10 cellular contexts compared by ENCODE assay signal in genomic region chr19:55210120-55210493, GRCh38. TPM values are rescaled to one million over a fixed set of nuclear protein-coding genes. Genes with fewer than 3 reads are reported as not detected.
A peak's percentile ranks its signal among the peaks of the same experiment; 100 is the strongest.
DNase-seq lines count a peak whose midpoint lies in the region; ATAC-seq and TF ChIP-seq lines count a peak whose summit lies in the region.
"Had no signal": no experiment of that assay in that cellular context is flagged by ENCODE, and none has a peak within 500 bp of the region (broad histone marks: within the 10 kb centered on the region; RNA-seq: fewer than 3 reads in every experiment).

No MANE protein-coding gene starts in this region.

- H3K27me3 Mint-ChIP-seq in glutamatergic neuron (ENCODE audit: unreplicated experiment): peaks cover 12% of the 10 kb centered on the region

- H3K27me3 ChIP-seq in right cardiac atrium (ENCODE audit: control insufficient read depth, insufficient read depth): no peaks in the 10 kb centered on the region

- peaks cover 2% of the 10 kb centered on the region for H3K9me3 ChIP-seq in right cardiac atrium (ENCODE audit: control insufficient read depth, low read length)

- WGBS in right cardiac atrium: 48% methylated on average over 4 of the region's 4 CpGs

- TF ChIP-seq POLR2A in erythroblast (IDR thresholded peaks at IDR 0.05; ENCODE audit: low read length): no peak

- H3K4me1 Mint-ChIP-seq in glutamatergic neuron (ENCODE audit: low read depth, unreplicated experiment): peaks cover 8% of the 10 kb centered on the region

- DNase-seq in left ventricle myocardium superior (no peak), right cardiac atrium (no peak), glutamatergic neuron (no peak), erythroblast (lab: John Stamatoyannopoulos, UW) (no peak), activated gamma-delta T cell treated with Interleukin-2 at 50 U/mL for 16 hours (no peak), NK-92 (lab: John Stamatoyannopoulos, UW; ENCODE audit: unreplicated experiment) (no peak)
- DNase-seq: DMS79, NCI-H1694 had no signal

- H3K4me3 Mint-ChIP-seq in glutamatergic neuron (ENCODE audit: unreplicated experiment): peak overlapping the region; percentile 59

- no peak overlapping the region for H3K27ac Mint-ChIP-seq in glutamatergic neuron (ENCODE audit: unreplicated experiment)

- H3K4me3 ChIP-seq in right cardiac atrium (ENCODE audit: low read length): no peak overlapping the region

- TF ChIP-seq CTCF in glutamatergic neuron (IDR thresholded peaks at IDR 0.05; ENCODE audit: partially characterized antibody, unreplicated experiment): no peak

- ATAC-seq in left ventricle myocardium superior (peak; percentile 67), right cardiac atrium (no peak), SK-N-SH treated with all-trans-retinoic acid at 6 μM for 48 hours (peak; percentile 69), GM21619 (IDR thresholded peaks at IDR 0.05; ENCODE audit: unreplicated experiment) (no peak)

- peaks cover 9% of the 10 kb centered on the region for H3K9me3 Mint-ChIP-seq in glutamatergic neuron (ENCODE audit: unreplicated experiment)

- H3K36me3 Mint-ChIP-seq in glutamatergic neuron (ENCODE audit: unreplicated experiment): no peaks in the 10 kb centered on the region

- intact Hi-C loops in left ventricle myocardium superior (cut with micrococcal nuclease) (no loop called here), right cardiac atrium (cut with DNase I) (no loop called here)

- peaks cover 4% of the 10 kb centered on the region for H3K4me1 ChIP-seq in right cardiac atrium (ENCODE audit: control insufficient read depth, insufficient read depth, low read length)

- H3K27ac ChIP-seq in right cardiac atrium (ENCODE audit: low read length): no peak overlapping the region

TF ChIP-seq in SK-N-SH treated with all-trans-retinoic acid at 6 μM for 48 hours, 23 proteins besides CTCF, POLR2A, EP300 and RAD21:
- peak; percentile 30; the same call in 1 of the 2 replicates for TF ChIP-seq ISL1 (CRISPR knock-in tag; IDR thresholded peaks at IDR 0.05)
- no peak for TF ChIP-seq ESRRG (CRISPR knock-in tag; IDR thresholded peaks at IDR 0.05)

RNA-seq across cellular contexts. Expression of gene PTPRH, which starts 0.8 kb away (rescaled TPM):
- total RNA-seq in left ventricle myocardium superior: 0.47 TPM
- total RNA-seq in right cardiac atrium: 1 to 10 TPM in 2 of 4 donors, under 1 TPM in 2; 0.14 to 3.1 (median 0.75) TPM
- polyA plus RNA-seq in right cardiac atrium: 0.72 TPM
- total RNA-seq in glutamatergic neuron (ENCODE audit: unreplicated experiment): 7.4 TPM

RNA-seq across cellular contexts. Expression of gene TMEM86B, which starts 18.5 kb away (rescaled TPM):
- total RNA-seq in left ventricle myocardium superior: 1.9 TPM
- 1 to 10 TPM in 3 of 4 donors, under 1 TPM in 1; 0.80 to 2.1 (median 1.3) TPM for total RNA-seq in right cardiac atrium
- 1.6 TPM for polyA plus RNA-seq in right cardiac atrium
- total RNA-seq in glutamatergic neuron (ENCODE audit: unreplicated experiment): 7.6 TPM

RNA-seq across cellular contexts. Expression of gene SYT5, which starts 30.0 kb away (rescaled TPM):
- total RNA-seq in left ventricle myocardium superior (not detected), right cardiac atrium (1 to 10 TPM in 1 of 4 donors, not detected in 3; 1.3 TPM), glutamatergic neuron (ENCODE audit: unreplicated experiment) (23.7 TPM)
- polyA plus RNA-seq in right cardiac atrium: 0.09 TPM

RNA-seq across cellular contexts. Expression of gene DNAAF3, which starts 43.7 kb away (rescaled TPM):
- 0.87 TPM for total RNA-seq in left ventricle myocardium superior
- 1 to 10 TPM in 3 of 4 donors, under 1 TPM in 1; 0.56 to 1.6 (median 1.3) TPM for total RNA-seq in right cardiac atrium
- 2.9 TPM for polyA plus RNA-seq in right cardiac atrium
- total RNA-seq in glutamatergic neuron (ENCODE audit: unreplicated experiment): 2.4 TPM

RNA-seq across cellular contexts. Expression of gene PPP6R1, which starts 48.7 kb away (rescaled TPM):
- total RNA-seq in left ventricle myocardium superior (39.2 TPM), right cardiac atrium (10 to 100 TPM; 39.3 to 43.5 (median 41.4) TPM), glutamatergic neuron (ENCODE audit: unreplicated experiment) (82.3 TPM)
- 31.7 TPM for polyA plus RNA-seq in right cardiac atrium

Comparison
In these comparisons a context has a peak if more than half of its experiments do, and no peak if none do; other contexts are left out.
1. ATAC-seq: peak in left ventricle myocardium superior (single experiment) and SK-N-SH treated with all-trans-retinoic acid at 6 μM for 48 hours (single experiment); none in right cardiac atrium (0 of 2) and GM21619 (single experiment).
2. RNA of gene SYT5, which starts 30.0 kb away (total RNA-seq): 23.7 TPM in glutamatergic neuron (single experiment); 1.3 TPM in right cardiac atrium and not detected in left ventricle myocardium superior (single experiment); every median in the first group is over 10 times any median in the second.